ENCODE assay signal across 20 cellular contexts in the genomic region with DNA sequence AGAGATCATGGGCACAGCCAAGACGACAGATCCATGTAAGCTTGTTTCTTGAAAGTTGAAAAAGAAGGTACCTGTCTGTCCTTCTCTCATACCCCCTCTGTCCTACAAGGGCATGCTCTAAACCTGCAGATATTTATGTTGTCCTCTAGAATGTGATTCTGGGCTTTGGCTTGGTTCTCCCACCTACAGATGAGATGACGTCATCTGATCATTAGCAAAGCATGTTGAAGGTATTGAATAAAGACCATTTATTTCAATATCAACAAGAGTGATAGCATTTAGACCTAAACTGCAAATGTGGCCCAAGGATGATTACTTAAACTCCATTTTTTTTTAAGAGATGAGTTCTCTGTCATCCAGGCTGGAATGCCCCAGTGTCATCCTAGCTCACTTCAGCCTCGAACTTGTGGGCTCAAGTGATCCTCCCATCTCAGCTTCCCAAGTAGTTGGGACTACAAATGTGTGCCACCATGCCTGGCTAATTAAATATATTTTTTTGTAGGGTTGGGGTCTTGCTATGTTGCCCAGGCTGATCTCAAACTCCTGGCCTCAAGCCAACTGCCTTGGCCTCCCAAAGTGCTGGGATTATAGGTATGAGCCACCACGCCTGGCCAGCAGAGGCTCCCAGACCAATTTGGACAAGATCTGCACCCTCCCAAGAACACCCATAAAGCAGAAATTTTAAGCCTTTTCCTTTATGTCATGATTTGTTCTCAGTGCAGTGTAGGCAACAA.
DNase-seq lines count a peak whose midpoint lies in the region; ATAC-seq and TF ChIP-seq lines count a peak whose summit lies in the region.
"Had no signal": no experiment of that assay in that cellular context is flagged by ENCODE, and none has a peak within 500 bp of the region (broad histone marks: within the 10 kb centered on the region; RNA-seq: fewer than 3 reads in every experiment).

No MANE protein-coding gene starts in this region.

- H2BK15ac ChIP-seq in mesenchymal stem cell (ENCODE audit: low read depth, poor library complexity, severe bottlenecking) (no peak overlapping the region), mesendoderm (replicated peaks; ENCODE audit: low read depth) (no peak overlapping the region)

- peak overlapping the region; percentile 97 for H3K27ac Mint-ChIP-seq in HFFc6
- H3K27ac Mint-ChIP-seq in WTC11: no peak overlapping the region
- H3K27ac Mint-ChIP-seq: CD4-positive, alpha-beta T cell had no signal

- H3K4me1 ChIP-seq in BLaER1: peaks cover 20% of the 10 kb centered on the region
- H3K4me1 ChIP-seq in mesenchymal stem cell (ENCODE audit: control insufficient read depth, insufficient read depth, low read depth, low read length): peaks cover 17% of the 10 kb centered on the region
- H3K4me1 ChIP-seq in mesendoderm (ENCODE audit: control insufficient read depth, low read depth, low read length): peaks cover 8% of the 10 kb centered on the region
- H3K4me1 ChIP-seq: Peyer's patch had no signal

- H3K9ac ChIP-seq in BLaER1 (no peak overlapping the region), mesenchymal stem cell (ENCODE audit: low read length) (no peak overlapping the region), mesendoderm (ENCODE audit: low read length) (no peak overlapping the region)
- H3K9ac ChIP-seq: KMS-11, SK-N-SH had no signal

- no peak for ATAC-seq in WTC11
- ATAC-seq in GM21381 (IDR thresholded peaks at IDR 0.05; ENCODE audit: unreplicated experiment): no peak

- H3K9me3 ChIP-seq in BLaER1 (no peaks in the 10 kb centered on the region), mesenchymal stem cell (ENCODE audit: control insufficient read depth, low read length) (no peaks in the 10 kb centered on the region)
- H3K9me3 ChIP-seq: Peyer's patch, SK-N-SH had no signal

- H3K4me3 ChIP-seq in BLaER1 (no peak overlapping the region), mesenchymal stem cell (ENCODE audit: insufficient read depth in 1 of 2, low read depth in 1 of 2, low read length in 2 of 2) (no peak overlapping the region), mesendoderm (ENCODE audit: low read length) (no peak overlapping the region)
- H3K4me3 ChIP-seq: Peyer's patch had no signal

- H3K18ac ChIP-seq in mesenchymal stem cell (ENCODE audit: low read depth in 1 of 2, low read length in 2 of 2) (no peak overlapping the region), mesendoderm (ENCODE audit: low read length) (no peak overlapping the region)

- H2AFZ ChIP-seq in mesenchymal stem cell (ENCODE audit: low read depth, low read length): no peak overlapping the region

- no peaks in the 10 kb centered on the region for H3K36me3 ChIP-seq in BLaER1
- H3K36me3 ChIP-seq in mesenchymal stem cell (ENCODE audit: control insufficient read depth in 1 of 2, insufficient read depth in 2 of 2, low read depth in 1 of 2, low read length in 2 of 2): peaks cover 0 to 6% of the 10 kb centered on the region in 2 experiments
- no peaks in the 10 kb centered on the region for H3K36me3 ChIP-seq in mesendoderm (ENCODE audit: control insufficient read depth, insufficient read depth, low read length)
- H3K36me3 ChIP-seq: Peyer's patch had no signal

- H4K20me1 ChIP-seq in BLaER1: no peaks in the 10 kb centered on the region

- no peaks in the 10 kb centered on the region for H3K79me2 ChIP-seq in mesendoderm (ENCODE audit: control insufficient read depth, insufficient read depth, low read length)

- H3K36me3 Mint-ChIP-seq in HFFc6 (ENCODE audit: low read depth): peaks cover 73% of the 10 kb centered on the region
- peaks cover 8% of the 10 kb centered on the region for H3K36me3 Mint-ChIP-seq in WTC11

- no peak overlapping the region for H2BK12ac ChIP-seq in mesenchymal stem cell (ENCODE audit: low read length in 2 of 2)

- no peak overlapping the region for H2BK120ac ChIP-seq in mesenchymal stem cell (ENCODE audit: low read depth, low read length)
- no peak overlapping the region for H2BK120ac ChIP-seq in mesendoderm (ENCODE audit: low read depth, low read length)

- H3K23ac ChIP-seq in mesenchymal stem cell (ENCODE audit: low read length in 2 of 2) (no peak overlapping the region), mesendoderm (ENCODE audit: low read length) (no peak overlapping the region)

- no peaks in the 10 kb centered on the region for H3K27me3 ChIP-seq in BLaER1
- H3K27me3 ChIP-seq in mesenchymal stem cell (ENCODE audit: control insufficient read depth in 1 of 2, insufficient read depth in 1 of 2, low read length in 2 of 2): no peaks in the 10 kb centered on the region
- H3K27me3 ChIP-seq in mesendoderm (ENCODE audit: insufficient read depth, low read length, poor library complexity): no peaks in the 10 kb centered on the region
- H3K27me3 ChIP-seq: Peyer's patch had no signal

- H3K4ac ChIP-seq in mesenchymal stem cell (ENCODE audit: low read depth in 1 of 2, low read length in 2 of 2): no peak overlapping the region
- no peak overlapping the region for H3K4ac ChIP-seq in mesendoderm (ENCODE audit: low read depth, low read length)

- H2AK5ac ChIP-seq in mesenchymal stem cell (ENCODE audit: low read length, severe bottlenecking) (peak overlapping the region; percentile 86), mesendoderm (ENCODE audit: low read length) (no peak overlapping the region)

- H3K4me1 Mint-ChIP-seq in HFFc6 (ENCODE audit: low read depth) (peaks cover 89% of the 10 kb centered on the region), WTC11 (peaks cover 14% of the 10 kb centered on the region)

- no peak overlapping the region for H4K8ac ChIP-seq in mesenchymal stem cell (ENCODE audit: low read length)
- no peak overlapping the region for H4K8ac ChIP-seq in mesendoderm (ENCODE audit: low read depth, low read length)

- TF ChIP-seq CTCF in HFFc6 (IDR thresholded peaks at IDR 0.05): no peak
- TF ChIP-seq CTCF in WTC11 (IDR thresholded peaks at IDR 0.05): no peak

- H3K27me3 Mint-ChIP-seq in HFFc6 (ENCODE audit: insufficient read depth) (peaks cover 2% of the 10 kb centered on the region), WTC11 (ENCODE audit: low read depth) (no peaks in the 10 kb centered on the region)

- DNase-seq in HFFc6: no peak
- no peak for DNase-seq in WTC11 (ENCODE audit: low spot score)
- no peak for DNase-seq in mesenchymal stem cell
- DNase-seq in SKM-1 treated with dmso at 0.1 percent for 144 hours (lab: John Stamatoyannopoulos, UW; ENCODE audit: unreplicated experiment): no peak
- DNase-seq in mesendoderm: no peak
- DNase-seq: CD4-positive, alpha-beta T cell; HCEC 1CT; NCI-H1092; NCI-H1417 treated with DMSO at 0.1 percent for 48 hours; NCI-H1694 treated with DMSO at 0.1 percent for 48 hours; NCI-H2081; NCI-H2171; NCI-H226; NCI-H510A; NCI-H69; Peyer's patch; SK-N-SH had no signal

- H4K91ac ChIP-seq in mesenchymal stem cell (ENCODE audit: low read length): no peak overlapping the region

- WGBS in mesenchymal stem cell: 100% methylated on average over 2 of the region's 4 CpGs
- WGBS in mesendoderm (ENCODE audit: extremely low coverage, insufficient coverage, low lambda C conversion rate): no CpG with 5 or more reads among the region's 4 CpGs

- CTCF ChIA-PET in WTC11 (lab: Charles Lee): no interaction called here

- no peak overlapping the region for H3K14ac ChIP-seq in mesenchymal stem cell (ENCODE audit: low read length in 2 of 2)

- H3K4me3 Mint-ChIP-seq in HFFc6: no peak overlapping the region; the same call in 1 of the 2 replicates
- no peak overlapping the region for H3K4me3 Mint-ChIP-seq in WTC11
- H3K4me3 Mint-ChIP-seq: CD4-positive, alpha-beta T cell had no signal

- H3K79me1 ChIP-seq in mesenchymal stem cell (replicated peaks; ENCODE audit: low read length, poor library complexity, severe bottlenecking) (peaks cover 12% of the 10 kb centered on the region), mesendoderm (ENCODE audit: low read length) (no peaks in the 10 kb centered on the region)

- H3K9me3 Mint-ChIP-seq in HFFc6 (no peaks in the 10 kb centered on the region), WTC11 (peaks cover 5% of the 10 kb centered on the region)
- H3K9me3 Mint-ChIP-seq: CD4-positive, alpha-beta T cell had no signal

- no peak overlapping the region for H2BK5ac ChIP-seq in mesenchymal stem cell (ENCODE audit: low read depth, low read length, poor library complexity, severe bottlenecking)
- H2BK5ac ChIP-seq in mesendoderm (ENCODE audit: low read length): no peak overlapping the region

- no peak overlapping the region for H3K27ac ChIP-seq in BLaER1
- H3K27ac ChIP-seq in mesenchymal stem cell (ENCODE audit: low read length, poor library complexity, severe bottlenecking): no peak overlapping the region
- no peak overlapping the region for H3K27ac ChIP-seq in mesendoderm (ENCODE audit: low read depth, low read length)
- H3K27ac ChIP-seq: KMS-11, Peyer's patch had no signal

- peak overlapping the region; percentile 47; the same call in 1 of the 2 replicates for H3K4me2 ChIP-seq in BLaER1
- H3K4me2 ChIP-seq in mesenchymal stem cell (ENCODE audit: low read length, poor library complexity, severe bottlenecking): no peak overlapping the region
- no peak overlapping the region for H3K4me2 ChIP-seq in mesendoderm (ENCODE audit: low read length)
- H3K4me2 ChIP-seq: KMS-11, SK-N-SH had no signal

- no peak overlapping the region for H4K5ac ChIP-seq in mesendoderm (ENCODE audit: low read length)

- POLR2A ChIA-PET in WTC11 (lab: Charles Lee): no interaction called here

- H3K56ac ChIP-seq in mesendoderm (ENCODE audit: low read length): no peak overlapping the region

TF ChIP-seq in WTC11, 78 proteins besides CTCF, POLR2A, EP300 and RAD21 (continues in another document):
- TF ChIP-seq ZNF121 (CRISPR knock-in tag; IDR thresholded peaks at IDR 0.05): peak; percentile 85
